ENCODE assay signal across 1 cellular context in genomic region chr3:45688194-45688881, GRCh38.
TF ChIP-seq lines count a peak whose summit lies in the region.

No MANE protein-coding gene starts in this region.

TF ChIP-seq in K562, 482 proteins besides CTCF, POLR2A, EP300 and RAD21 (continued from another document):
- TF ChIP-seq, protein P1, sequence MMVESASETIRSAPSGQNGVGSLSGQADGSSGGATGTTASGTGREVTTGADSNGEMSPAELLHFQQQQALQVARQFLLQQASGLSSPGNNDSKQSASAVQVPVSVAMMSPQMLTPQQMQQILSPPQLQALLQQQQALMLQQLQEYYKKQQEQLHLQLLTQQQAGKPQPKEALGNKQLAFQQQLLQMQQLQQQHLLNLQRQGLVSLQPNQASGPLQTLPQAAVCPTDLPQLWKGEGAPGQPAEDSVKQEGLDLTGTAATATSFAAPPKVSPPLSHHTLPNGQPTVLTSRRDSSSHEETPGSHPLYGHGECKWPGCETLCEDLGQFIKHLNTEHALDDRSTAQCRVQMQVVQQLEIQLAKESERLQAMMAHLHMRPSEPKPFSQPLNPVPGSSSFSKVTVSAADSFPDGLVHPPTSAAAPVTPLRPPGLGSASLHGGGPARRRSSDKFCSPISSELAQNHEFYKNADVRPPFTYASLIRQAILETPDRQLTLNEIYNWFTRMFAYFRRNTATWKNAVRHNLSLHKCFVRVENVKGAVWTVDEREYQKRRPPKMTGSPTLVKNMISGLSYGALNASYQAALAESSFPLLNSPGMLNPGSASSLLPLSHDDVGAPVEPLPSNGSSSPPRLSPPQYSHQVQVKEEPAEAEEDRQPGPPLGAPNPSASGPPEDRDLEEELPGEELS (CRISPR knock-in tag; IDR thresholded peaks at IDR 0.05; ENCODE audit: borderline replicate concordance) = no peak
- TF ChIP-seq THRAP3 (IDR thresholded peaks at IDR 0.05; ENCODE audit: borderline replicate concordance) (no peak), ZNF197 (CRISPR knock-in tag; IDR thresholded peaks at IDR 0.05; ENCODE audit: low read depth) (no peak), ETV6 (IDR thresholded peaks at IDR 0.05; ENCODE audit: borderline replicate concordance in 1 of 2, low read depth in 2 of 2, low read length in 1 of 2) (0 out of 4 replicates have a peak, but pooled peaks of 1 of the 2 experiments have one; percentile 5), ETV6 (CRISPR knock-in tag; IDR thresholded peaks at IDR 0.05; ENCODE audit: borderline replicate concordance) (no peak), ARHGAP35 (IDR thresholded peaks at IDR 0.05; ENCODE audit: partially characterized antibody) (no peak), AFF1 (IDR thresholded peaks at IDR 0.05; ENCODE audit: low read depth in 1 of 2, partially characterized antibody in 2 of 2) (peak in 1 of 2 experiments; percentile 34), NFATC3 (IDR thresholded peaks at IDR 0.05) (peak; percentile 66; the same call in 1 of the 2 replicates), PHF8 (IDR thresholded peaks at IDR 0.05; ENCODE audit: borderline replicate concordance, low read length) (peak; percentile 46; the same call in 1 of the 2 replicates), GTF2A2 (tag; IDR thresholded peaks at IDR 0.05) (0 out of 2 replicates have a peak, but pooled peaks have one; percentile 48), KLF1 (tag; IDR thresholded peaks at IDR 0.05) (no peak), TFE3 (CRISPR knock-in tag; IDR thresholded peaks at IDR 0.05) (no peak), SAFB (IDR thresholded peaks at IDR 0.05; ENCODE audit: borderline replicate concordance, low read depth, low read length) (no peak), FOS (IDR thresholded peaks at IDR 0.05; ENCODE audit: extremely low read depth, insufficient read length) (peak; percentile 21), ZNF3 (CRISPR knock-in tag; IDR thresholded peaks at IDR 0.05) (no peak), HSF4 (CRISPR knock-in tag; IDR thresholded peaks at IDR 0.05; ENCODE audit: borderline replicate concordance) (no peak), ZNF740 (CRISPR knock-in tag; IDR thresholded peaks at IDR 0.05) (0 out of 2 replicates have a peak, but pooled peaks have one; percentile 33), ZNF740 (tag; IDR thresholded peaks at IDR 0.05) (no peak), ZNF354B (CRISPR knock-in tag; IDR thresholded peaks at IDR 0.05) (no peak), KDM1A (IDR thresholded peaks at IDR 0.05) (0 out of 4 replicates have a peak, but pooled peaks of 1 of the 2 experiments have one; percentile 7), KDM5B (IDR thresholded peaks at IDR 0.05; ENCODE audit: insufficient replicate concordance, low read depth, low read length) (no peak), PPARD (CRISPR knock-in tag; IDR thresholded peaks at IDR 0.05) (no peak), VEZF1 (CRISPR knock-in tag; IDR thresholded peaks at IDR 0.05) (no peak), GATAD2B (IDR thresholded peaks at IDR 0.05; ENCODE audit: borderline replicate concordance) (peak; percentile 29; the same call in 1 of the 2 replicates), ZNF217 (CRISPR knock-in tag; IDR thresholded peaks at IDR 0.05) (no peak), HDAC1 (IDR thresholded peaks at IDR 0.05) (peak in 1 of 2 experiments; percentile 56; a peak in 2 of 4 replicates), ZNF263 (CRISPR knock-in tag; IDR thresholded peaks at IDR 0.05; ENCODE audit: borderline replicate concordance) (peak; percentile 43; the same call in 1 of the 2 replicates), SRF (CRISPR knock-in tag; IDR thresholded peaks at IDR 0.05) (peak in 1 of 2 experiments; percentile 41; a peak in 1 of 4 replicates)
- TF ChIP-seq, protein P2, sequence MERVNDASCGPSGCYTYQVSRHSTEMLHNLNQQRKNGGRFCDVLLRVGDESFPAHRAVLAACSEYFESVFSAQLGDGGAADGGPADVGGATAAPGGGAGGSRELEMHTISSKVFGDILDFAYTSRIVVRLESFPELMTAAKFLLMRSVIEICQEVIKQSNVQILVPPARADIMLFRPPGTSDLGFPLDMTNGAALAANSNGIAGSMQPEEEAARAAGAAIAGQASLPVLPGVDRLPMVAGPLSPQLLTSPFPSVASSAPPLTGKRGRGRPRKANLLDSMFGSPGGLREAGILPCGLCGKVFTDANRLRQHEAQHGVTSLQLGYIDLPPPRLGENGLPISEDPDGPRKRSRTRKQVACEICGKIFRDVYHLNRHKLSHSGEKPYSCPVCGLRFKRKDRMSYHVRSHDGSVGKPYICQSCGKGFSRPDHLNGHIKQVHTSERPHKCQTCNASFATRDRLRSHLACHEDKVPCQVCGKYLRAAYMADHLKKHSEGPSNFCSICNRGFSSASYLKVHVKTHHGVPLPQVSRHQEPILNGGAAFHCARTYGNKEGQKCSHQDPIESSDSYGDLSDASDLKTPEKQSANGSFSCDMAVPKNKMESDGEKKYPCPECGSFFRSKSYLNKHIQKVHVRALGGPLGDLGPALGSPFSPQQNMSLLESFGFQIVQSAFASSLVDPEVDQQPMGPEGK (CRISPR knock-in tag; IDR thresholded peaks at IDR 0.05; ENCODE audit: borderline replicate concordance) = no peak
- TF ChIP-seq, protein P3, sequence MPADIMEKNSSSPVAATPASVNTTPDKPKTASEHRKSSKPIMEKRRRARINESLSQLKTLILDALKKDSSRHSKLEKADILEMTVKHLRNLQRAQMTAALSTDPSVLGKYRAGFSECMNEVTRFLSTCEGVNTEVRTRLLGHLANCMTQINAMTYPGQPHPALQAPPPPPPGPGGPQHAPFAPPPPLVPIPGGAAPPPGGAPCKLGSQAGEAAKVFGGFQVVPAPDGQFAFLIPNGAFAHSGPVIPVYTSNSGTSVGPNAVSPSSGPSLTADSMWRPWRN (IDR thresholded peaks at IDR 0.05; ENCODE audit: low read depth) = 0 out of 2 replicates have a peak, but pooled peaks have one; percentile 8
- TF ChIP-seq, protein P4, sequence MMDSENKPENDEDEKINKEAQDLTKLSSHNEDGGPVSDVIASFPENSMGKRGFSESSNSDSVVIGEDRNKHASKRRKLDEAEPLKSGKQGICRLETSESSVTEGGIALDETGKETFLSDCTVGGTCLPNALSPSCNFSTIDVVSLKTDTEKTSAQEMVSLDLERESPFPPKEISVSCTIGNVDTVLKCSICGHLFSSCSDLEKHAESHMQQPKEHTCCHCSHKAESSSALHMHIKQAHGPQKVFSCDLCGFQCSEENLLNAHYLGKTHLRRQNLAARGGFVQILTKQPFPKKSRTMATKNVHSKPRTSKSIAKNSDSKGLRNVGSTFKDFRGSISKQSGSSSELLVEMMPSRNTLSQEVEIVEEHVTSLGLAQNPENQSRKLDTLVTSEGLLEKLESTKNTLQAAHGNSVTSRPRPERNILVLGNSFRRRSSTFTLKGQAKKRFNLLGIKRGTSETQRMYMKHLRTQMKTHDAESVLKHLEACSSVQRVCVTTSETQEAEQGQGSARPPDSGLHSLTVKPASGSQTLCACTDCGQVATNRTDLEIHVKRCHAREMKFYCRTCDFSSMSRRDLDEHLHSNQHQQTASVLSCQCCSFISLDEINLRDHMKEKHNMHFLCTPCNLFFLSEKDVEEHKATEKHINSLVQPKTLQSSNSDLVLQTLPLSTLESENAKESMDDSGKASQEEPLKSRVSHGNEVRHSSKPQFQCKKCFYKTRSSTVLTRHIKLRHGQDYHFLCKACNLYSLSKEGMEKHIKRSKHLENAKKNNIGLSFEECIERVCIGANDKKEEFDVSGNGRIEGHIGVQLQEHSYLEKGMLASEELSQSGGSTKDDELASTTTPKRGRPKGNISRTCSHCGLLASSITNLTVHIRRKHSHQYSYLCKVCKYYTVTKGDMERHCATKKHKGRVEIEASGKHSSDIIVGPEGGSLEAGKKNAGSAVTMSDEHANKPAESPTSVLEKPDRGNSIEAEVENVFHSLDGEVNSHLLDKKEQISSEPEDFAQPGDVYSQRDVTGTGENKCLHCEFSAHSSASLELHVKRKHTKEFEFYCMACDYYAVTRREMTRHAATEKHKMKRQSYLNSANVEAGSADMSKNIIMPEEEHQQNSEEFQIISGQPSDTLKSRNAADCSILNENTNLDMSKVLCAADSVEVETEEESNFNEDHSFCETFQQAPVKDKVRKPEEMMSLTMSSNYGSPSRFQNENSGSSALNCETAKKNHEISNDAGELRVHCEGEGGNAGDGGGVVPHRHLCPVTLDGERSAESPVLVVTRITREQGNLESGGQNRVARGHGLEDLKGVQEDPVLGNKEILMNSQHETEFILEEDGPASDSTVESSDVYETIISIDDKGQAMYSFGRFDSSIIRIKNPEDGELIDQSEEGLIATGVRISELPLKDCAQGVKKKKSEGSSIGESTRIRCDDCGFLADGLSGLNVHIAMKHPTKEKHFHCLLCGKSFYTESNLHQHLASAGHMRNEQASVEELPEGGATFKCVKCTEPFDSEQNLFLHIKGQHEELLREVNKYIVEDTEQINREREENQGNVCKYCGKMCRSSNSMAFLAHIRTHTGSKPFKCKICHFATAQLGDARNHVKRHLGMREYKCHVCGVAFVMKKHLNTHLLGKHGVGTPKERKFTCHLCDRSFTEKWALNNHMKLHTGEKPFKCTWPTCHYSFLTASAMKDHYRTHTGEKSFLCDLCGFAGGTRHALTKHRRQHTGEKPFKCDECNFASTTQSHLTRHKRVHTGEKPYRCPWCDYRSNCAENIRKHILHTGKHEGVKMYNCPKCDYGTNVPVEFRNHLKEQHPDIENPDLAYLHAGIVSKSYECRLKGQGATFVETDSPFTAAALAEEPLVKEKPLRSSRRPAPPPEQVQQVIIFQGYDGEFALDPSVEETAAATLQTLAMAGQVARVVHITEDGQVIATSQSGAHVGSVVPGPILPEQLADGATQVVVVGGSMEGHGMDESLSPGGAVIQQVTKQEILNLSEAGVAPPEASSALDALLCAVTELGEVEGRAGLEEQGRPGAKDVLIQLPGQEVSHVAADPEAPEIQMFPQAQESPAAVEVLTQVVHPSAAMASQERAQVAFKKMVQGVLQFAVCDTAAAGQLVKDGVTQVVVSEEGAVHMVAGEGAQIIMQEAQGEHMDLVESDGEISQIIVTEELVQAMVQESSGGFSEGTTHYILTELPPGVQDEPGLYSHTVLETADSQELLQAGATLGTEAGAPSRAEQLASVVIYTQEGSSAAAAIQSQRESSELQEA (IDR thresholded peaks at IDR 0.05; ENCODE audit: low read depth) = peak; percentile 64
